11 cellular contexts compared by ENCODE assay signal in the genomic region with DNA sequence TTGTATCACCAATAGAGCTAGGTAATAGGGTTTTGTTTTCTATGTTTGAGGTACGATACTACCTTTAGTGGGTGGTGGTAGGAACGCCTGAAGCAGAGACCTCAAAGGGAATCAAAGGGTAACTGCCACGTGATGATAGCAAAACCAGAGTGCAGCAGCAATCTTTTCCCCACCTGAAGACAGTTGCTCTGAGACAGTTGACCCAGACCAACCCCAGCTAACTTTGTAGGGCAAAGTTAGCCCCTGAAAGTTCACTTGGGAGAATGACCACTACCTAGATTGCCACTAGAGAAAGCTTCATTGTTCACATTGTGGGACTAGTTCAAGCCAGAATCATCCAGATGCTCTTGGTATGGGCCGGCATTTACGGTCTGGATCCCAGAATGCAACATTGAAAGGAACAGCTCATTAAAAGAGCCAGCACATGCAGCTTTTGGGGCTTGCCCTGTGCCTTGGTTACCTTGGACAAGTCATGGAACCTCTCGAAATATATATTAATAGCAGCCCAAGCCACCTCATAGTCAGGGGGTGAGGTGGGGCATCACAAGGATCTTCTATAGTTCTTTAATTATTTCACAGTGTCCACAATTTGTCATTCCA. TPM values are rescaled to one million over a fixed set of nuclear protein-coding genes. Genes with fewer than 3 reads are reported as not detected.
DNase-seq lines count a peak whose midpoint lies in the region; ATAC-seq lines count a peak whose summit lies in the region.
"Had no signal": no experiment of that assay in that cellular context is flagged by ENCODE, and none has a peak within 500 bp of the region (broad histone marks: within the 10 kb centered on the region; RNA-seq: fewer than 3 reads in every experiment).

No MANE protein-coding gene starts in this region.

- DNase-seq in stimulated activated naive CD4-positive, alpha-beta T cell (lab: John Stamatoyannopoulos, UW), result peak; percentile 27 to 81 (median 42)
- no peak for DNase-seq in stimulated activated naive CD4-positive, alpha-beta T cell treated with Interleukin-2 at 50 U/mL for 16 hours (lab: John Stamatoyannopoulos, UW)
- peak; percentile 83 for DNase-seq in activated CD4-positive, alpha-beta T cell treated with anti-CD3 and anti-CD28 coated beads, Interleukin-2, amount 10 ng/mL, durations not matched to agents 24 days and 14 days
- no peak for DNase-seq in NCI-H1436 treated with DMSO at 0.1 percent for 48 hours (lab: John Stamatoyannopoulos, UW)
- no peak for DNase-seq in NCI-H1105 (lab: John Stamatoyannopoulos, UW)
- no peak for DNase-seq in NCI-H345 (lab: John Stamatoyannopoulos, UW)
- DNase-seq: adrenal gland, foreskin keratinocyte, NCI-H226 had no signal

- peaks cover 16% of the 10 kb centered on the region for H3K36me3 Mint-ChIP-seq in activated CD4-positive, alpha-beta T cell treated with anti-CD3 and anti-CD28 coated beads, Interleukin-2, amount 10 ng/mL, durations not matched to agents 24 days and 14 days (ENCODE audit: low read depth)
- peaks cover 13% of the 10 kb centered on the region for H3K36me3 Mint-ChIP-seq in dendritic cell treated with granulocyte-macrophage colony-stimulating factor and Interleukin-4, amounts not matched to agents 40 ng/mL and 50 ng/mL, for 4 days (ENCODE audit: low read depth)

- H3K27ac Mint-ChIP-seq in activated CD4-positive, alpha-beta T cell treated with anti-CD3 and anti-CD28 coated beads, Interleukin-2, amount 10 ng/mL, durations not matched to agents 24 days and 14 days, result peak overlapping the region; percentile 99
- H3K27ac Mint-ChIP-seq in dendritic cell treated with granulocyte-macrophage colony-stimulating factor and Interleukin-4, amounts not matched to agents 40 ng/mL and 50 ng/mL, for 4 days, result peak overlapping the region; percentile 48

- peak overlapping the region; percentile 96 for H3K4me3 Mint-ChIP-seq in activated CD4-positive, alpha-beta T cell treated with anti-CD3 and anti-CD28 coated beads, Interleukin-2, amount 10 ng/mL, durations not matched to agents 24 days and 14 days
- no peak overlapping the region for H3K4me3 Mint-ChIP-seq in dendritic cell treated with granulocyte-macrophage colony-stimulating factor and Interleukin-4, amounts not matched to agents 40 ng/mL and 50 ng/mL, for 4 days

- no peaks in the 10 kb centered on the region for H3K9me3 Mint-ChIP-seq in activated CD4-positive, alpha-beta T cell treated with anti-CD3 and anti-CD28 coated beads, Interleukin-2, amount 10 ng/mL, durations not matched to agents 24 days and 14 days
- no peaks in the 10 kb centered on the region for H3K9me3 Mint-ChIP-seq in dendritic cell treated with granulocyte-macrophage colony-stimulating factor and Interleukin-4, amounts not matched to agents 40 ng/mL and 50 ng/mL, for 4 days

- intact Hi-C loops in activated CD4-positive, alpha-beta T cell treated with anti-CD3 and anti-CD28 coated beads, Interleukin-2, amount 10 ng/mL, durations not matched to agents 24 days and 14 days (cut with micrococcal nuclease), result loop anchor here (1.0 kb wide), 1 partner anchor 11 kb away; no protein-coding TSS in a partner anchor
- intact Hi-C loops in dendritic cell treated with granulocyte-macrophage colony-stimulating factor and Interleukin-4, amounts not matched to agents 40 ng/mL and 50 ng/mL, for 4 days (cut with micrococcal nuclease), result no loop called here

- no peaks in the 10 kb centered on the region for H3K27me3 Mint-ChIP-seq in activated CD4-positive, alpha-beta T cell treated with anti-CD3 and anti-CD28 coated beads, Interleukin-2, amount 10 ng/mL, durations not matched to agents 24 days and 14 days
- H3K27me3 Mint-ChIP-seq in dendritic cell treated with granulocyte-macrophage colony-stimulating factor and Interleukin-4, amounts not matched to agents 40 ng/mL and 50 ng/mL, for 4 days, result no peaks in the 10 kb centered on the region

- ATAC-seq in HG03139 (IDR thresholded peaks at IDR 0.05; ENCODE audit: unreplicated experiment), result no peak
- ATAC-seq: foreskin keratinocyte had no signal

- peaks cover 33% of the 10 kb centered on the region for H3K4me1 Mint-ChIP-seq in activated CD4-positive, alpha-beta T cell treated with anti-CD3 and anti-CD28 coated beads, Interleukin-2, amount 10 ng/mL, durations not matched to agents 24 days and 14 days
- peaks cover 38% of the 10 kb centered on the region for H3K4me1 Mint-ChIP-seq in dendritic cell treated with granulocyte-macrophage colony-stimulating factor and Interleukin-4, amounts not matched to agents 40 ng/mL and 50 ng/mL, for 4 days (ENCODE audit: low read depth)

RNA-seq across cellular contexts. Expression of a gene that starts 4.0 kb away (rescaled TPM):
- 151 and 153 TPM in 2 replicates for total RNA-seq in activated CD4-positive, alpha-beta T cell treated with anti-CD3 and anti-CD28 coated beads, Interleukin-2, amount 10 ng/mL, durations not matched to agents 24 days and 14 days

Comparison
In these comparisons a context has a peak if more than half of its experiments do, and no peak if none do; other contexts are left out.
1. DNase-seq: peak in stimulated activated naive CD4-positive, alpha-beta T cell (6 of 6) and activated CD4-positive, alpha-beta T cell treated with anti-CD3 and anti-CD28 coated beads, Interleukin-2, amount 10 ng/mL, durations not matched to agents 24 days and 14 days (single experiment); none in stimulated activated naive CD4-positive, alpha-beta T cell treated with Interleukin-2 at 50 U/mL for 16 hours (single experiment), NCI-H1436 treated with DMSO at 0.1 percent for 48 hours (single experiment), NCI-H1105 (single experiment) and NCI-H345 (single experiment).